Comparison of ENCODE assay signal across 8 cellular contexts in the genomic region with DNA sequence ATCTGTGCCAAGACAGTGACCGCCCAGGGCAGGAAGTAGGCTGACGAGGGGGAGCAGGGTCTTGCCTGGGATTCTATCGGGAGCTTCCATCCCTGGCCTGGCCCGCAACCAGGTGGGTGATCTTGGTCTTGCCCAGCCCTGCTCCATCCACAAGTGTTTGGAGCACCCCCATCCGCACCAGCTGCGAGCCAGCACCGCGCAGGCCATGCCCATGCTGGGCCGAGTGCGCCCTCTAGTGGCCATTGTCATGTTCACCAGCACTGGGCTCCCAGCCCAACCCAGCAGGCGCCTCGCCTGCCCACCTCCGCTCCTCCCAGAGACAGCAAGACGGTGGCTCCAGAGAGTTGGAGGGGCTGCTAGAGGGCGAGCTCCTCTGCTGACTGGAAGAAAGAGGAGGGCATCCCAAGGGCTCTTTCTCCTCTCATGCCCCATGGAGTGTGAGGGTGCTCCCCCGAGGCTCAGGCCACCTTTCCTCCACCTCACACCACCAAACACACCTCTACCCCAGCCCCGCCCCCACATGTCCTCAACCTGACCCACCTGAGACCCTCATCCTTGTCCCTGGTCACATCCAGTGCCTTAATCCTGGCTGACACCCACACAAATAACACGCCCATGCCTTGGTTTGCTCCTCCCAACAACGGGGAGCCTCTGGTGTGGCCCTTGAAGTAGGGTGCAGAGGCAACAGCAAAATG. TPM values are rescaled to one million over a fixed set of nuclear protein-coding genes. Genes with fewer than 3 reads are reported as not detected.
A peak's percentile ranks its signal among the peaks of the same experiment; 100 is the strongest.
DNase-seq lines count a peak whose midpoint lies in the region; ATAC-seq, FAIRE-seq and TF ChIP-seq lines count a peak whose summit lies in the region.

No MANE protein-coding gene starts in this region.

- H3K4me1 ChIP-seq in DOHH2 (ENCODE audit: control insufficient read depth, low read length) (no peaks in the 10 kb centered on the region), SJCRH30 (no peaks in the 10 kb centered on the region), tibial nerve (peaks cover 0 to 7% (median 0%) of the 10 kb centered on the region in 4 donors)

- no peak for FAIRE-seq in frontal cortex (lab: Jason Lieb, UNC)

- DNase-seq in Kasumi-1 (lab: John Stamatoyannopoulos, UW) (peak; percentile 9 to 21), SJCRH30 (peak; percentile 69 to 79), frontal cortex (ENCODE audit: low spot score in 2 of 2) (peak; percentile 85 to 91), omental fat pad (ENCODE audit: low spot score) (peak; percentile 83), tibial nerve (ENCODE audit: low spot score in 2 of 2) (peak; percentile 70 to 81)
- DNase-seq in activated effector memory CD4-positive, alpha-beta T cell treated with anti-CD3 and anti-CD28 coated beads, Interleukin-2, amount 50 U/mL, for 16 hours, result peak; percentile 94

- H3K79me2 ChIP-seq in DOHH2 (ENCODE audit: control insufficient read depth, low read length), result no peaks in the 10 kb centered on the region

- H3K27ac ChIP-seq in DOHH2 (ENCODE audit: low read depth, low read length) (no peak overlapping the region), SJCRH30 (no peak overlapping the region), tibial nerve (no peak overlapping the region)

- TF ChIP-seq EP300 in tibial nerve (IDR thresholded peaks at IDR 0.05), result peak in 1 of 2 donors; percentile 22

- no peaks in the 10 kb centered on the region for H4K20me1 ChIP-seq in DOHH2 (ENCODE audit: control insufficient read depth, insufficient read depth, low read depth, low read length)

- H3K9me3 ChIP-seq in DOHH2 (ENCODE audit: control insufficient read depth, insufficient read depth, low read length), result no peaks in the 10 kb centered on the region
- H3K9me3 ChIP-seq in SJCRH30 (replicated peaks), result no peaks in the 10 kb centered on the region
- H3K9me3 ChIP-seq in tibial nerve, result no peaks in the 10 kb centered on the region

- no peak for TF ChIP-seq POLR2A in tibial nerve (IDR thresholded peaks at IDR 0.05)

- H3F3A ChIP-seq in DOHH2 (ENCODE audit: control insufficient read depth, insufficient read depth), result no peaks in the 10 kb centered on the region

- peak; percentile 78 for ATAC-seq in GM21717 (IDR thresholded peaks at IDR 0.05; ENCODE audit: unreplicated experiment)
- peak; percentile 83 for ATAC-seq in omental fat pad (ENCODE audit: low FRiP score)

- no peaks in the 10 kb centered on the region for H3K36me3 ChIP-seq in DOHH2 (ENCODE audit: control insufficient read depth, low read length)
- no peaks in the 10 kb centered on the region for H3K36me3 ChIP-seq in SJCRH30
- no peaks in the 10 kb centered on the region for H3K36me3 ChIP-seq in tibial nerve

- H3K27me3 ChIP-seq in DOHH2 (ENCODE audit: control insufficient read depth, low read length) (no peaks in the 10 kb centered on the region), SJCRH30 (no peaks in the 10 kb centered on the region), tibial nerve (no peaks in the 10 kb centered on the region)

- H3K4me3 ChIP-seq in DOHH2 (ENCODE audit: low read length), result no peak overlapping the region
- no peak overlapping the region for H3K4me3 ChIP-seq in SJCRH30
- no peak overlapping the region for H3K4me3 ChIP-seq in tibial nerve

- TF ChIP-seq CTCF in DOHH2 (IDR thresholded peaks at IDR 0.05; ENCODE audit: low read depth, low read length, poor library complexity, severe bottlenecking) (peak; percentile 62), omental fat pad (IDR thresholded peaks at IDR 0.05) (peak in 2 of 3 donors; percentile 66 to 73), tibial nerve (IDR thresholded peaks at IDR 0.05) (peak; percentile 73 to 94 (median 83))

- 31 to 69% methylated on average over 4 to 18 of the region's 19 CpGs for WGBS in tibial nerve, 2 donors

- no peak overlapping the region for H3K4me2 ChIP-seq in DOHH2 (ENCODE audit: low read length)

- no peaks in the 10 kb centered on the region for H3K9me2 ChIP-seq in DOHH2 (replicated peaks; ENCODE audit: control insufficient read depth, low read length)

RNA-seq across cellular contexts. Expression of a gene that starts 9.8 kb away (rescaled TPM):
- total RNA-seq in SJCRH30 (2014; rRNA removed; shearing (Covaris generic)), result 0.05 and 0.06 TPM in 2 replicates
- total RNA-seq in frontal cortex (7.3 TPM), omental fat pad (not detected), tibial nerve (not detected)

RNA-seq across cellular contexts. Expression of a gene that starts 12.9 kb away (rescaled TPM):
- 0.15 and 0.16 TPM in 2 replicates for total RNA-seq in SJCRH30 (2014; rRNA removed; shearing (Covaris generic))
- total RNA-seq in frontal cortex (1.6 TPM), omental fat pad (10 to 100 TPM; 14.9 to 40.2 (median 18.6) TPM), tibial nerve (100 to 1,000 TPM in 1 of 4 donors, 10 to 100 TPM in 3; 25.6 to 103 (median 59.0) TPM)

RNA-seq across cellular contexts. Expression of a gene that starts 37.3 kb away (rescaled TPM):
- total RNA-seq in SJCRH30 (2014; rRNA removed; shearing (Covaris generic)), result 29.6 and 29.8 TPM in 2 replicates
- total RNA-seq in frontal cortex (6.5 TPM), omental fat pad (10 to 100 TPM; 14.9 to 35.0 (median 23.9) TPM), tibial nerve (10 to 100 TPM; 27.8 to 79.8 (median 30.6) TPM)

Comparison
In these comparisons a context has a peak if more than half of its experiments do, and no peak if none do; other contexts are left out.
1. DNase-seq: peak in every context shown above with its lines; median percentile 94 in activated effector memory CD4-positive, alpha-beta T cell treated with anti-CD3 and anti-CD28 coated beads, Interleukin-2, amount 50 U/mL, for 16 hours; 88 in frontal cortex; 83 in omental fat pad; 76 in tibial nerve; 74 in SJCRH30; 15 in Kasumi-1.